ENCODE assay signal across 7 cellular contexts in the genomic region with DNA sequence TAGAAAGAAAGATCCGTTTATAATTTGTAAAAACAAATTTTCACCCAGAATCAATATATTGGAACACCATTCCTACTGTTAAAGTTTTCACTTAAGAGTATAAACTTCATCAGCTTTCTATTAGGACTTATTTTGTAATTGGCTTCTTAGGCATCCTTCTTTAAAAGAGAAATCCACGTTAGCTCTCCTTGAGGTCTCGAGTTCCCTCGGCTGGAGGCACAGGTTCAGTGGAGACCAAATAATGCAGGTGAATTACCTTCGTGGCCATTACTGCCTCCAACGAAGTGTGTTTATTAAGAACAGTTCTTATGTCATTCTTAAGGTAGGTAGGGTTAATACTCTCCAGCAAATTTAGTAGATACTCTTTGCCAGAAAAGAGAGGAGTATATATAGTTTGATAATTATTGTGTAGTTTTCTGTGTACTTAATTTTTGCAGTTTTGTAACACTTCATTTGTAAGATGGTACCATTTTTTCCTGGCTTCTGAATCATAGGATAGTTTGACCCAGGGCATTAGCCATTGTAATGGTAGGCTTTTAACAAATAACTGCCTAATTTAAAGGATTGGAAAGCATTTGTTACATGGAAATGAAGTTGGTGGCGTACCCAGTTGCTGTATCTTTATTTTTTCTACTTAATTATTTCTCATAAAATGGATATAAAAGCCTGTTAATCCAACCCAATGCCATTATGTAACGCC. TPM values are rescaled to one million over a fixed set of nuclear protein-coding genes. Genes with fewer than 3 reads are reported as not detected.
DNase-seq lines count a peak whose midpoint lies in the region; ATAC-seq and TF ChIP-seq lines count a peak whose summit lies in the region.

No MANE protein-coding gene starts in this region.

- peaks cover 22 to 64% (median 24%) of the 10 kb centered on the region in 3 donors for H3K4me1 ChIP-seq in gastroesophageal sphincter
- H3K4me1 ChIP-seq in smooth muscle cell (ENCODE audit: low read depth), result peaks cover 20% of the 10 kb centered on the region

- peak overlapping the region; percentile 94 for H3K4me2 ChIP-seq in smooth muscle cell

- 17 to 21% methylated on average over 8 of the region's 8 CpGs for WGBS in gastroesophageal sphincter (ENCODE audit: low coverage in 1 of 2), 2 donors
- 43% methylated on average over 8 of the region's 8 CpGs for WGBS in smooth muscle cell (ENCODE audit: low lambda C conversion rate)

- H3K4me3 ChIP-seq in HFF-Myc (replicated peaks; ENCODE audit: low read depth, low read length) (peak overlapping the region; percentile 84), WI38 (ENCODE audit: low read depth, low read length) (peak overlapping the region; percentile 93), gastroesophageal sphincter (peak overlapping the region; percentile 91 to 97), smooth muscle cell (peak overlapping the region; percentile 98)

- no peak overlapping the region for H2AFZ ChIP-seq in smooth muscle cell (ENCODE audit: low read depth)

- no peaks in the 10 kb centered on the region for H3K27me3 ChIP-seq in gastroesophageal sphincter
- no peaks in the 10 kb centered on the region for H3K27me3 ChIP-seq in smooth muscle cell (ENCODE audit: low read depth)

- H3F3A ChIP-seq in smooth muscle cell (ENCODE audit: low read depth), result peaks cover 42% of the 10 kb centered on the region

- H3K27ac ChIP-seq in gastroesophageal sphincter, result peak overlapping the region; percentile 91 to 99 (median 94)
- peak overlapping the region; percentile 57 for H3K27ac ChIP-seq in smooth muscle cell (ENCODE audit: low read depth)

- peak overlapping the region; percentile 81 for H3K9ac ChIP-seq in smooth muscle cell (ENCODE audit: low read depth)

- TF ChIP-seq EP300 in gastroesophageal sphincter (IDR thresholded peaks at IDR 0.05), result no peak

- peaks cover 62% of the 10 kb centered on the region for H3K79me2 ChIP-seq in smooth muscle cell (ENCODE audit: low read depth)

- H3K36me3 ChIP-seq in gastroesophageal sphincter (peaks cover 0 to 37% of the 10 kb centered on the region in 2 donors), smooth muscle cell (ENCODE audit: low read depth) (peaks cover 23% of the 10 kb centered on the region)

- H3K9me3 ChIP-seq in gastroesophageal sphincter (no peaks in the 10 kb centered on the region), smooth muscle cell (replicated peaks; ENCODE audit: low read depth) (no peaks in the 10 kb centered on the region)

- no peak for TF ChIP-seq POLR2A in gastroesophageal sphincter (IDR thresholded peaks at IDR 0.05)

- TF ChIP-seq CTCF in HFF-Myc (IDR thresholded peaks at IDR 0.05; ENCODE audit: low read depth, low read length, missing control alignments) (no peak), WI38 (IDR thresholded peaks at IDR 0.05; ENCODE audit: low read depth, low read length) (no peak), gastroesophageal sphincter (IDR thresholded peaks at IDR 0.05) (no peak), smooth muscle cell (IDR thresholded peaks at IDR 0.05; ENCODE audit: borderline replicate concordance, insufficient read depth, poor library complexity, severe bottlenecking) (no peak), GM10266 (IDR thresholded peaks at IDR 0.05; ENCODE audit: control insufficient read depth, insufficient read depth, low read depth, missing control alignments) (no peak)

- peaks cover 69% of the 10 kb centered on the region for H4K20me1 ChIP-seq in smooth muscle cell (ENCODE audit: low read depth)

- DNase-seq in HFF-Myc (ENCODE audit: extremely low read depth, low read depth) (no peak), smooth muscle cell (lab: John Stamatoyannopoulos, UW; ENCODE audit: unreplicated experiment) (no peak), NCI-H2196 (lab: John Stamatoyannopoulos, UW; ENCODE audit: unreplicated experiment) (no peak), GM10266 (ENCODE audit: extremely low spot score) (no peak)

- ATAC-seq in gastroesophageal sphincter (no peak), HG03342 (IDR thresholded peaks at IDR 0.05; ENCODE audit: unreplicated experiment) (no peak)

RNA-seq across cellular contexts. Expression of a gene that starts 2.2 kb away (rescaled TPM):
- total RNA-seq in gastroesophageal sphincter, result 100 to 1,000 TPM; 425 to 902 (median 829) TPM
- 289 and 302 TPM in 2 replicates for total RNA-seq in smooth muscle cell
- polyA plus RNA-seq in smooth muscle cell, result 545 and 597 TPM in 2 replicates
